ENCODE assay signal across 1 cellular context in the genomic region with DNA sequence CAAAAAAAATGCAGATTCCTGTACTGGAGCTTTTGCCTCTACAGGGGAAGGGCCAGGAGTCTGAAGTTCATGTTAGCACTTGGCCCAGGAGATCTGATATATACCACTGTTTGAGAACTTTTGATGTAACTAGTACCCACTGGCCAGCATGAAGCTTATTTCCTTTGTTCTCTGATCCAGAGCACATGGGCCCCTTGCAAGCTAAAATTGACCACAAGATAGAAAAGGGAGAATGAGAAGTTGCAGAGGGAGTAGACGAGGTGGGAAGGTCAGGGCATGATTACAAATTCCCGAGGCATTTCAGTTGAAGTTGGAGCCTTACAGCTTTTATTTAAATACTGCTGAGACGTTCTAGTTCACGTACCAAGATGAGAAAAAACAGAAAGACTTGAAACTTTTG.
TF ChIP-seq lines count a peak whose summit lies in the region.

No MANE protein-coding gene starts in this region.

TF ChIP-seq in K562, 482 proteins besides CTCF, POLR2A, EP300 and RAD21:
- TF ChIP-seq CBX3 (IDR thresholded peaks at IDR 0.05; ENCODE audit: borderline replicate concordance in 1 of 2, low read length in 2 of 2) (no peak), PPARD (CRISPR knock-in tag; IDR thresholded peaks at IDR 0.05) (no peak), NR1H2 (CRISPR knock-in tag; IDR thresholded peaks at IDR 0.05) (no peak), FOXP4 (CRISPR knock-in tag; IDR thresholded peaks at IDR 0.05; ENCODE audit: borderline replicate concordance) (no peak), RB1 (IDR thresholded peaks at IDR 0.05; ENCODE audit: low read depth) (no peak), POLR2H (tag; IDR thresholded peaks at IDR 0.05; ENCODE audit: low read depth) (no peak), NCOA6 (IDR thresholded peaks at IDR 0.05) (no peak), TCF3 (CRISPR knock-in tag; IDR thresholded peaks at IDR 0.05) (no peak), CBX2 (IDR thresholded peaks at IDR 0.05; ENCODE audit: insufficient read depth, low read length, poor library complexity, severe bottlenecking) (no peak), SAP30 (IDR thresholded peaks at IDR 0.05; ENCODE audit: borderline replicate concordance, insufficient read depth, low read depth, low read length, poor library complexity, severe bottlenecking) (no peak)
- TF ChIP-seq, protein P1, sequence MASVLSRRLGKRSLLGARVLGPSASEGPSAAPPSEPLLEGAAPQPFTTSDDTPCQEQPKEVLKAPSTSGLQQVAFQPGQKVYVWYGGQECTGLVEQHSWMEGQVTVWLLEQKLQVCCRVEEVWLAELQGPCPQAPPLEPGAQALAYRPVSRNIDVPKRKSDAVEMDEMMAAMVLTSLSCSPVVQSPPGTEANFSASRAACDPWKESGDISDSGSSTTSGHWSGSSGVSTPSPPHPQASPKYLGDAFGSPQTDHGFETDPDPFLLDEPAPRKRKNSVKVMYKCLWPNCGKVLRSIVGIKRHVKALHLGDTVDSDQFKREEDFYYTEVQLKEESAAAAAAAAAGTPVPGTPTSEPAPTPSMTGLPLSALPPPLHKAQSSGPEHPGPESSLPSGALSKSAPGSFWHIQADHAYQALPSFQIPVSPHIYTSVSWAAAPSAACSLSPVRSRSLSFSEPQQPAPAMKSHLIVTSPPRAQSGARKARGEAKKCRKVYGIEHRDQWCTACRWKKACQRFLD (CRISPR knock-in tag; IDR thresholded peaks at IDR 0.05): no peak
- TF ChIP-seq, protein P2, sequence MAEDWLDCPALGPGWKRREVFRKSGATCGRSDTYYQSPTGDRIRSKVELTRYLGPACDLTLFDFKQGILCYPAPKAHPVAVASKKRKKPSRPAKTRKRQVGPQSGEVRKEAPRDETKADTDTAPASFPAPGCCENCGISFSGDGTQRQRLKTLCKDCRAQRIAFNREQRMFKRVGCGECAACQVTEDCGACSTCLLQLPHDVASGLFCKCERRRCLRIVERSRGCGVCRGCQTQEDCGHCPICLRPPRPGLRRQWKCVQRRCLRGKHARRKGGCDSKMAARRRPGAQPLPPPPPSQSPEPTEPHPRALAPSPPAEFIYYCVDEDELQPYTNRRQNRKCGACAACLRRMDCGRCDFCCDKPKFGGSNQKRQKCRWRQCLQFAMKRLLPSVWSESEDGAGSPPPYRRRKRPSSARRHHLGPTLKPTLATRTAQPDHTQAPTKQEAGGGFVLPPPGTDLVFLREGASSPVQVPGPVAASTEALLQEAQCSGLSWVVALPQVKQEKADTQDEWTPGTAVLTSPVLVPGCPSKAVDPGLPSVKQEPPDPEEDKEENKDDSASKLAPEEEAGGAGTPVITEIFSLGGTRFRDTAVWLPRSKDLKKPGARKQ (CRISPR knock-in tag; IDR thresholded peaks at IDR 0.05): no peak
